13 cellular contexts compared by ENCODE assay signal in genomic region chr1:168287237-168287664, GRCh38. TPM values are rescaled to one million over a fixed set of nuclear protein-coding genes. Genes with fewer than 3 reads are reported as not detected.
DNase-seq lines count a peak whose midpoint lies in the region; ATAC-seq, FAIRE-seq and TF ChIP-seq lines count a peak whose summit lies in the region.
"Had no signal": no experiment of that assay in that cellular context is flagged by ENCODE, and none has a peak within 500 bp of the region (broad histone marks: within the 10 kb centered on the region; RNA-seq: fewer than 3 reads in every experiment).

No MANE protein-coding gene starts in this region.

- POLR2A ChIA-PET in HEK293 (lab: Yijun Ruan, JAX) (no interaction called here), endothelial cell of umbilical vein (lab: Charles Lee) (no interaction called here)

- H3K4me3 ChIP-seq in HEK293 (ENCODE audit: low read depth, low read length) (no peak overlapping the region), endothelial cell of umbilical vein (replicated peaks in 1 of 3; ENCODE audit: insufficient read depth in 1 of 3, low read depth in 1 of 3, low read length in 3 of 3) (no peak overlapping the region), heart right ventricle (no peak overlapping the region), uterus (no peak overlapping the region)

- dilution Hi-C loops in endothelial cell of umbilical vein (cut with MboI; ENCODE audit: extremely low pct_ligation_motif_present, low sequenced_read_pairs) = no loop called here

- CTCF ChIA-PET in HEK293 (lab: Yijun Ruan, JAX) = interaction anchor here (0.6 to 1.2 kb wide), 3 partner anchors 33 to 55 kb away, joined by 4 to 8 read pairs (median 5); no protein-coding TSS in a partner anchor
- CTCF ChIA-PET in endothelial cell of umbilical vein (lab: Charles Lee) = interaction anchor here (1.0 to 2.1 kb wide), 5 partner anchors 9 to 54 kb away, joined by 3 to 11 read pairs (median 5); no protein-coding TSS in a partner anchor

- no peak overlapping the region for H3K9ac ChIP-seq in endothelial cell of umbilical vein (replicated peaks; ENCODE audit: extremely low read depth, insufficient read depth, low read length)
- H3K9ac ChIP-seq: parathyroid adenoma had no signal

- H3K36me3 ChIP-seq in HEK293 (ENCODE audit: control insufficient read depth in 2 of 2, insufficient read depth in 1 of 2, low read length in 2 of 2) = no peaks in the 10 kb centered on the region
- no peaks in the 10 kb centered on the region for H3K36me3 ChIP-seq in endothelial cell of umbilical vein (ENCODE audit: control insufficient read depth in 2 of 2, extremely low read depth in 1 of 2, insufficient read depth in 2 of 2, low read length in 2 of 2)
- H3K36me3 ChIP-seq in heart right ventricle = no peaks in the 10 kb centered on the region
- no peaks in the 10 kb centered on the region for H3K36me3 ChIP-seq in uterus

- peak; percentile 5 to 23 for DNase-seq in AML-193 (lab: John Stamatoyannopoulos, UW)
- peak; percentile 85 for DNase-seq in OCI-M1 (lab: John Stamatoyannopoulos, UW)
- DNase-seq in endothelial cell of umbilical vein (ENCODE audit: low read depth, low spot score) = peak; percentile 55
- no peak for DNase-seq in heart right ventricle
- DNase-seq in iPS-NIHi11 (ENCODE audit: low spot score) = no peak
- DNase-seq in uterus = no peak
- DNase-seq: CD8-positive, alpha-beta memory T cell; islet precursor cell; Karpas-422; RPMI8226 had no signal

- FAIRE-seq in endothelial cell of umbilical vein (lab: Jason Lieb, UNC) = peak; percentile 15

- peaks cover 11% of the 10 kb centered on the region; the same call in 1 of the 2 replicates for H3K4me1 ChIP-seq in HEK293 (ENCODE audit: control insufficient read depth, insufficient read depth, low read length)
- peaks cover 14% of the 10 kb centered on the region for H3K4me1 ChIP-seq in endothelial cell of umbilical vein (ENCODE audit: control insufficient read depth, extremely low read depth, insufficient read depth, low read length)
- H3K4me1 ChIP-seq in heart right ventricle = peaks cover 0 to 7% (median 0%) of the 10 kb centered on the region in 9 donors
- H3K4me1 ChIP-seq in uterus = peaks cover 0 to 6% of the 10 kb centered on the region in 2 donors
- H3K4me1 ChIP-seq: parathyroid adenoma had no signal

- H3K27me3 ChIP-seq in endothelial cell of umbilical vein (ENCODE audit: control insufficient read depth in 2 of 2, insufficient read depth in 2 of 2, low read length in 2 of 2) (no peaks in the 10 kb centered on the region), heart right ventricle (no peaks in the 10 kb centered on the region), uterus (no peaks in the 10 kb centered on the region)

- H3K4me2 ChIP-seq in endothelial cell of umbilical vein (ENCODE audit: insufficient read depth, low read length) = peak overlapping the region; percentile 34

- H3K9me3 ChIP-seq in HEK293 (ENCODE audit: control insufficient read depth, insufficient read depth, low read depth, low read length) = no peaks in the 10 kb centered on the region
- no peaks in the 10 kb centered on the region for H3K9me3 ChIP-seq in endothelial cell of umbilical vein (replicated peaks; ENCODE audit: control insufficient read depth, insufficient read depth, low read length)
- no peaks in the 10 kb centered on the region for H3K9me3 ChIP-seq in heart right ventricle
- H3K9me3 ChIP-seq in uterus = no peaks in the 10 kb centered on the region

- H2AFZ ChIP-seq in endothelial cell of umbilical vein (ENCODE audit: low read depth, low read length) = no peak overlapping the region
- H2AFZ ChIP-seq: parathyroid adenoma had no signal

- WGBS in heart right ventricle, 2 donors = 92 to 94% methylated on average over 1 of the region's 1 CpG

- BruUV-seq in endothelial cell of umbilical vein (replicated peaks; lab: Mats Ljungman, UMichigan) = no TSS peak

- no peak for TF ChIP-seq CTCF in HEK293 (tag by site-specific recombination; IDR thresholded peaks at IDR 0.05)
- TF ChIP-seq CTCF in endothelial cell of umbilical vein (IDR thresholded peaks at IDR 0.05; ENCODE audit: extremely low read depth in 1 of 2, insufficient read depth in 1 of 2, low read depth in 1 of 2, low read length in 2 of 2) = no peak
- TF ChIP-seq CTCF in heart right ventricle (IDR thresholded peaks at IDR 0.05) = no peak
- TF ChIP-seq CTCF in uterus (IDR thresholded peaks at IDR 0.05) = no peak

- intact Hi-C loops in endothelial cell of umbilical vein (cut with micrococcal nuclease) (loop anchor here (1.0 to 2.0 kb wide), 2 partner anchors 26 to 32 kb away; no protein-coding TSS in a partner anchor), heart right ventricle (cut with DNase I) (no loop called here), uterus (cut with DNase I; ENCODE audit: low total_unique reads) (no loop called here)

- H3K9me1 ChIP-seq in endothelial cell of umbilical vein (replicated peaks; ENCODE audit: control insufficient read depth, extremely low read depth, insufficient read depth, low read length) = no peaks in the 10 kb centered on the region

- no peak for ATAC-seq in heart right ventricle
- ATAC-seq in GM18858 (IDR thresholded peaks at IDR 0.05; ENCODE audit: unreplicated experiment) = no peak

- no peaks in the 10 kb centered on the region for H3K79me2 ChIP-seq in endothelial cell of umbilical vein (ENCODE audit: control insufficient read depth, insufficient read depth, low read length)
- H3K79me2 ChIP-seq: parathyroid adenoma had no signal

- no peaks in the 10 kb centered on the region for H4K20me1 ChIP-seq in endothelial cell of umbilical vein (replicated peaks; ENCODE audit: control insufficient read depth, extremely low read depth, insufficient read depth, low read length)

- H3K27ac ChIP-seq in HEK293 (ENCODE audit: extremely low read depth, low read depth, low read length) = no peak overlapping the region
- peak overlapping the region; percentile 42 for H3K27ac ChIP-seq in endothelial cell of umbilical vein (ENCODE audit: insufficient read depth, low read depth, low read length)
- H3K27ac ChIP-seq in heart right ventricle = no peak overlapping the region
- peak overlapping the region in 1 of 2 donors; percentile 19 for H3K27ac ChIP-seq in uterus
- H3K27ac ChIP-seq: parathyroid adenoma had no signal

- no peak for TF ChIP-seq POLR2A in endothelial cell of umbilical vein (IDR thresholded peaks at IDR 0.05; ENCODE audit: low read depth, low read length)
- no peak for TF ChIP-seq POLR2A in uterus (IDR thresholded peaks at IDR 0.05)

TF ChIP-seq in HEK293, 187 proteins besides CTCF, POLR2A, EP300 and RAD21 (continues in another document):
- TF ChIP-seq RBAK (tag by site-specific recombination; IDR thresholded peaks at IDR 0.05) (0 out of 2 replicates have a peak, but pooled peaks have one; percentile 15), ZNF777 (tag by site-specific recombination; IDR thresholded peaks at IDR 0.05; ENCODE audit: borderline replicate concordance) (no peak), ZNF335 (tag by site-specific recombination; conservative IDR thresholded peaks at IDR 0.05) (0 out of 2 replicates have a peak, but pooled peaks have one; percentile 17), ZNF488 (tag by site-specific recombination; IDR thresholded peaks at IDR 0.05) (no peak)

TF ChIP-seq in endothelial cell of umbilical vein, 7 proteins besides CTCF, POLR2A, EP300 and RAD21:
- TF ChIP-seq JUN (IDR thresholded peaks at IDR 0.05; ENCODE audit: borderline replicate concordance, insufficient read depth, insufficient read length, low read depth) (peak; percentile 77), MAX (IDR thresholded peaks at IDR 0.05; ENCODE audit: insufficient read depth, insufficient read length) (no peak), FOS (IDR thresholded peaks at IDR 0.05; ENCODE audit: borderline replicate concordance, insufficient read depth, low read length) (peak; percentile 77)

RNA-seq across cellular contexts. Expression of gene TBX19, which starts 6.6 kb away (rescaled TPM):
- total RNA-seq in endothelial cell of umbilical vein (1.6 and 2.3 TPM in 2 replicates), heart right ventricle (under 1 TPM; 0.21 to 0.56 (median 0.39) TPM), uterus (1 to 10 TPM; 1.4 to 8.5 (median 4.8) TPM)
- polyA plus RNA-seq in endothelial cell of umbilical vein (2.8 and 3.0 TPM in 2 replicates), heart right ventricle (under 1 TPM; 0.25 to 0.59 TPM)
- polyA plus RNA-seq in endothelial cell of umbilical vein (2011; cell fraction: cytosol; rRNA removed) = 1.4 TPM in 2 replicates
- polyA plus RNA-seq in endothelial cell of umbilical vein (2011; cell fraction: nucleus; rRNA removed) = 8.1 and 8.2 TPM in 2 replicates
- polyA plus RNA-seq in endothelial cell of umbilical vein (2012) = 0.82 and 1.4 TPM in 2 replicates
- 2.9 and 3.3 TPM in 2 replicates for polyA minus RNA-seq in endothelial cell of umbilical vein
- polyA minus RNA-seq in endothelial cell of umbilical vein (2011; cell fraction: cytosol; rRNA and poly(A)+ RNA removed) = not detected
- polyA minus RNA-seq in endothelial cell of umbilical vein (2011; cell fraction: nucleus; rRNA and poly(A)+ RNA removed) = 3.6 and 3.7 TPM in 2 replicates

Comparison
In these comparisons a context has a peak if more than half of its experiments do, and no peak if none do; other contexts are left out.
1. DNase-seq: peak in AML-193 (2 of 2), OCI-M1 (single experiment) and endothelial cell of umbilical vein (single experiment); none in heart right ventricle (0 of 2), iPS-NIHi11 (single experiment) and uterus (0 of 2).